In the genomic region with DNA sequence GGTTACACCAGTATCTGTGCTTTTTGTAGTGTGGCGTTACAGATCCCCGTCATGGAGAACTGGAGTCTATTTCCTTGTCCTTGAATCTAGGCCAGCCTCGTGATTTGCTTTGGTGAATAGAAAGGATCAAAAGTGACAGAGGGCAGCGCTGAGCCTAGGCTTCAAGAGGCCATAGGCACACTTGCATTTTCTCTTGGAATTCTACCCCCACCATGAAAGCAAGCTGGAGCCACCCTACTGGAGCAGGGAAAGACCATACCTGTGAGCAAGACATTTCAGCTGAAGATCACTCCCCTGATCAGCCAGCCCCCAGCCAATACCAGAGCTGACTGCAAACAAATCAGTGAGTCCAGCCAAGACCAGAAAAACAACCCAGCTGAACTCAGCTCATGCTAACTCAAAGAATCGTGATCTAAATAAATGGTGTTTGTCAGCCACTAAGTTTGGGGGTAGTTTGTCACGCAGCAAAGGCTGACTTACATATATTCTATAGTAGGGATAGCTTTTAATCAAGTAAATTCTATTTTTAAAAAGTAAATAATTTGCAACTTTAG, we compare ENCODE assay signal across 37 cellular contexts.
"Had no signal": no experiment of that assay in that cellular context is flagged by ENCODE, and none has a peak within 500 bp of the region (broad histone marks: within the 10 kb centered on the region; RNA-seq: fewer than 3 reads in every experiment).

No MANE protein-coding gene starts in this region.

- H3K27me3 Mint-ChIP-seq: activated CD4-positive, alpha-beta memory T cell treated with anti-CD3 and anti-CD28 coated beads for 36 hours; activated CD4-positive, alpha-beta T cell treated with anti-CD3 and anti-CD28 coated beads, Interleukin-2, amount 10 ng/mL, durations not matched to agents 24 days and 14 days; activated naive CD4-positive, alpha-beta T cell treated with anti-CD3 and anti-CD28 coated beads, Interleukin-2, amount 10 ng/mL, durations not matched to agents 7 days and 5 days; activated naive CD8-positive, alpha-beta T cell treated with anti-CD3 and anti-CD28 coated beads, Interleukin-2, amount 10 ng/mL, durations not matched to agents 7 days and 5 days; effector memory CD8-positive, alpha-beta T cell; natural killer cell treated with Interleukin-12 subunit alpha and Interleukin-12 subunit beta and Interleukin-15 and Interleukin-18, amount 100 ng/mL, for 72 hours; stimulated activated memory B cell treated with anti-CD40 and anti-IgM and Interleukin-4, amounts not matched to agents 10 μg/mL and 1 μg/mL and 100 μg/mL, for 72 hours; stimulated activated naive CD8-positive, alpha-beta T cell treated with anti-CD3 and anti-CD28 coated beads, Interleukin-15, amount 100 ng/mL, for 72 hours had no signal

- H3K36me3 Mint-ChIP-seq: activated CD4-positive, alpha-beta memory T cell treated with anti-CD3 and anti-CD28 coated beads for 36 hours; activated naive CD4-positive, alpha-beta T cell treated with anti-CD3 and anti-CD28 coated beads, Interleukin-2, amount 10 ng/mL, durations not matched to agents 7 days and 5 days; activated naive CD8-positive, alpha-beta T cell treated with anti-CD3 and anti-CD28 coated beads, Interleukin-2, amount 10 ng/mL, durations not matched to agents 7 days and 5 days; immature natural killer cell; memory B cell; natural killer cell treated with Interleukin-12 subunit alpha and Interleukin-12 subunit beta and Interleukin-15 and Interleukin-18, amount 100 ng/mL, for 72 hours; stimulated activated memory B cell treated with anti-CD40 and anti-IgM and Interleukin-4, amounts not matched to agents 10 μg/mL and 1 μg/mL and 100 μg/mL, for 72 hours had no signal

- FAIRE-seq: kidney, small intestine, TTC549 had no signal

- H3K4me3 ChIP-seq: gastroesophageal sphincter, mucosa of descending colon, ovary, upper lobe of left lung had no signal

- H3K9me3 ChIP-seq: gastroesophageal sphincter, mucosa of descending colon, neutrophil, ovary, upper lobe of left lung had no signal

- H3K36me3 ChIP-seq: brain microvascular endothelial cell, gastroesophageal sphincter, neutrophil, ovary, upper lobe of left lung, WERI-Rb-1 had no signal

- H3K4me3 Mint-ChIP-seq: activated CD4-positive, alpha-beta memory T cell treated with anti-CD3 and anti-CD28 coated beads for 36 hours; activated CD4-positive, alpha-beta T cell treated with anti-CD3 and anti-CD28 coated beads, Interleukin-2, amount 10 ng/mL, durations not matched to agents 24 days and 14 days; activated naive CD4-positive, alpha-beta T cell treated with anti-CD3 and anti-CD28 coated beads, Interleukin-2, amount 10 ng/mL, durations not matched to agents 7 days and 5 days; activated naive CD8-positive, alpha-beta T cell treated with anti-CD3 and anti-CD28 coated beads, Interleukin-2, amount 10 ng/mL, durations not matched to agents 7 days and 5 days; effector memory CD8-positive, alpha-beta T cell; immature natural killer cell; memory B cell; natural killer cell treated with Interleukin-12 subunit alpha and Interleukin-12 subunit beta and Interleukin-15 and Interleukin-18, amount 100 ng/mL, for 72 hours; stimulated activated memory B cell treated with anti-CD40 and anti-IgM and Interleukin-4, amounts not matched to agents 10 μg/mL and 1 μg/mL and 100 μg/mL, for 72 hours; stimulated activated naive CD8-positive, alpha-beta T cell treated with anti-CD3 and anti-CD28 coated beads, Interleukin-15, amount 100 ng/mL, for 72 hours; T-helper 1 cell treated with Interleukin-12 subunit alpha and Interleukin-12 subunit beta and Interleukin-4 antibody, amounts not matched to agents 30 μg/mL and 1 μg/mL, for 36 hours had no signal

- H3K27me3 ChIP-seq: brain microvascular endothelial cell, gastroesophageal sphincter, neutrophil, ovary, upper lobe of left lung had no signal

- ATAC-seq: effector memory CD8-positive, alpha-beta T cell; gastroesophageal sphincter; left colon; mucosa of descending colon; natural killer cell treated with Interleukin-12 subunit alpha and Interleukin-12 subunit beta and Interleukin-15 and Interleukin-18, amount 100 ng/mL, for 72 hours; sciatic nerve; stimulated activated memory B cell treated with anti-CD40 and anti-IgM and Interleukin-4, amounts not matched to agents 10 μg/mL and 1 μg/mL and 100 μg/mL, for 72 hours; stimulated activated naive CD8-positive, alpha-beta T cell treated with anti-CD3 and anti-CD28 coated beads, Interleukin-15, amount 100 ng/mL, for 72 hours had no signal

- H3K4me1 Mint-ChIP-seq: activated CD4-positive, alpha-beta T cell treated with anti-CD3 and anti-CD28 coated beads, Interleukin-2, amount 10 ng/mL, durations not matched to agents 24 days and 14 days; activated naive CD4-positive, alpha-beta T cell treated with anti-CD3 and anti-CD28 coated beads, Interleukin-2, amount 10 ng/mL, durations not matched to agents 7 days and 5 days; activated naive CD8-positive, alpha-beta T cell treated with anti-CD3 and anti-CD28 coated beads, Interleukin-2, amount 10 ng/mL, durations not matched to agents 7 days and 5 days; immature natural killer cell; memory B cell; stimulated activated memory B cell treated with anti-CD40 and anti-IgM and Interleukin-4, amounts not matched to agents 10 μg/mL and 1 μg/mL and 100 μg/mL, for 72 hours; stimulated activated naive CD8-positive, alpha-beta T cell treated with anti-CD3 and anti-CD28 coated beads, Interleukin-15, amount 100 ng/mL, for 72 hours had no signal

- H3K9me3 Mint-ChIP-seq: activated CD4-positive, alpha-beta T cell treated with anti-CD3 and anti-CD28 coated beads, Interleukin-2, amount 10 ng/mL, durations not matched to agents 24 days and 14 days; activated naive CD8-positive, alpha-beta T cell treated with anti-CD3 and anti-CD28 coated beads, Interleukin-2, amount 10 ng/mL, durations not matched to agents 7 days and 5 days had no signal

- H3K27ac ChIP-seq: brain microvascular endothelial cell, gastroesophageal sphincter, neutrophil, ovary, upper lobe of left lung, WERI-Rb-1 had no signal

- DNase-seq: activated CD4-positive, alpha-beta memory T cell treated with anti-CD3 and anti-CD28 coated beads for 36 hours; activated CD4-positive, alpha-beta T cell treated with anti-CD3 and anti-CD28 coated beads, Interleukin-2, amount 10 ng/mL, durations not matched to agents 24 days and 14 days; activated CD4-positive, CD25-positive, alpha-beta regulatory T cell treated with anti-CD3 and anti-CD28 coated beads, Interleukin-2, amount 50 U/mL, for 72 hours; activated CD8-positive, alpha-beta memory T cell treated with anti-CD3 and anti-CD28 coated beads, Interleukin-2, amount 50 U/mL, for 4 hours; activated gamma-delta T cell; activated naive CD4-positive, alpha-beta T cell treated with anti-CD3 and anti-CD28 coated beads, Interleukin-2, amount 10 ng/mL, durations not matched to agents 7 days and 5 days; activated naive CD8-positive, alpha-beta T cell treated with anti-CD3 and anti-CD28 coated beads, Interleukin-2, amount 10 ng/mL, durations not matched to agents 7 days and 5 days; activated T-cell treated with anti-CD3 and anti-CD28 coated beads, Interleukin-2, amount 50 U/mL, for 1 hour; amniotic stem cell; cortex of kidney; effector memory CD8-positive, alpha-beta T cell; erythroblast; hypothalamus; immature natural killer cell; kidney; left colon; mucosa of descending colon; small intestine; stimulated activated CD4-positive, alpha-beta T cell treated with anti-CD3 and anti-CD28 coated beads, Interleukin-1b, Interleukin-23, amount 100 ng/mL, for 48 hours; stimulated activated CD4-positive, alpha-beta T cell treated with anti-CD3 and anti-CD28 coated beads, Interleukin-4, amount 100 ng/mL, for 4 hours; stimulated activated CD8-positive, alpha-beta memory T cell treated with anti-CD3 and anti-CD28 coated beads, Interleukin-4, amount 100 ng/mL, for 48 hours; stimulated activated naive CD8-positive, alpha-beta T cell treated with anti-CD3 and anti-CD28 coated beads, Interleukin-15, amount 100 ng/mL, for 72 hours; substantia nigra; T-helper 9 cell; upper lobe of left lung; WERI-Rb-1 had no signal

- H3K4me1 ChIP-seq: gastroesophageal sphincter, upper lobe of left lung had no signal

- H3K27ac Mint-ChIP-seq: activated CD4-positive, alpha-beta memory T cell treated with anti-CD3 and anti-CD28 coated beads for 36 hours; activated CD4-positive, alpha-beta T cell treated with anti-CD3 and anti-CD28 coated beads, Interleukin-2, amount 10 ng/mL, durations not matched to agents 24 days and 14 days; activated naive CD4-positive, alpha-beta T cell treated with anti-CD3 and anti-CD28 coated beads, Interleukin-2, amount 10 ng/mL, durations not matched to agents 7 days and 5 days; activated naive CD8-positive, alpha-beta T cell treated with anti-CD3 and anti-CD28 coated beads, Interleukin-2, amount 10 ng/mL, durations not matched to agents 7 days and 5 days; effector memory CD8-positive, alpha-beta T cell; immature natural killer cell; memory B cell; natural killer cell treated with Interleukin-12 subunit alpha and Interleukin-12 subunit beta and Interleukin-15 and Interleukin-18, amount 100 ng/mL, for 72 hours; progenitor cell of endocrine pancreas; stimulated activated memory B cell treated with anti-CD40 and anti-IgM and Interleukin-4, amounts not matched to agents 10 μg/mL and 1 μg/mL and 100 μg/mL, for 72 hours; stimulated activated naive CD8-positive, alpha-beta T cell treated with anti-CD3 and anti-CD28 coated beads, Interleukin-15, amount 100 ng/mL, for 72 hours; T-helper 1 cell treated with Interleukin-12 subunit alpha and Interleukin-12 subunit beta and Interleukin-4 antibody, amounts not matched to agents 30 μg/mL and 1 μg/mL, for 36 hours had no signal
